10 cellular contexts compared by ENCODE assay signal in the genomic region with DNA sequence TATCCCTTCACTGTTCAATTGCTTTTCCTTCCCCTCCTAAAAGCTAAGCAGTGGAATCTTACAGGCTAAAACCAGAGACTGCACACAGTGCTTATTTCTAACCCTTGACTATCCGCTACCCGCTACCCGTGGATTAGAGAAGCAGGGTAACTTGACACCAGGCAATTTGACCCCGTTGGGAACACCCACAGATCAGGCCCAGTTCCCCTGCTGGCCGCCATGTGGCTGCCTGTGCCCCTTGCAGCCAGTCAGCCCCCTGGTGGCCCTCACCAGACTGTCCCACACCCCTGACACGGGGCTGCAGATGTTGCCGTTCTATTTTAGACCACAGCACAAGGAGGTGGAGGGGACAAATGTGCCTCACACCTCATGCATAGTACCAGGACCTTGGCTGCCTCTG.
DNase-seq lines count a peak whose midpoint lies in the region; TF ChIP-seq lines count a peak whose summit lies in the region.
"Had no signal": no experiment of that assay in that cellular context is flagged by ENCODE, and none has a peak within 500 bp of the region (broad histone marks: within the 10 kb centered on the region; RNA-seq: fewer than 3 reads in every experiment).

No MANE protein-coding gene starts in this region.

- POLR2A ChIA-PET in AG04450 (lab: Yijun Ruan, JAX) = no interaction called here

- CTCF ChIA-PET in AG04450 (lab: Charles Lee) = no interaction called here

- no peaks in the 10 kb centered on the region for H3K27me3 ChIP-seq in AG04450 (ENCODE audit: control insufficient read depth, insufficient read depth, low read length)

- DNase-seq in AG04450 (ENCODE audit: low read depth, low spot score) = no peak
- DNase-seq in NCI-H69 (lab: John Stamatoyannopoulos, UW) = peak; percentile 81
- DNase-seq in fibroblast of villous mesenchyme (ENCODE audit: low read depth) = no peak
- DNase-seq in NCI-H2196 treated with DMSO at 0.1 percent for 48 hours (lab: John Stamatoyannopoulos, UW; ENCODE audit: unreplicated experiment) = no peak
- no peak for DNase-seq in retina
- no peak for DNase-seq in central memory CD4-positive, alpha-beta T cell
- DNase-seq in AG08396 (ENCODE audit: low spot score) = no peak
- DNase-seq: EL; stimulated activated CD4-positive, alpha-beta T cell treated with anti-CD3 and anti-CD28 coated beads, Interleukin-4, amount 100 ng/mL, for 1 hour had no signal

- 0 out of 2 replicates have a peak, but pooled peaks have one; percentile 2 for TF ChIP-seq CTCF in AG04450 (IDR thresholded peaks at IDR 0.05; ENCODE audit: low read depth, low read length)
- TF ChIP-seq CTCF in GM12874 (IDR thresholded peaks at IDR 0.05; ENCODE audit: insufficient read depth, low read depth, low read length) = peak; percentile 47
- TF ChIP-seq CTCF in fibroblast of villous mesenchyme (IDR thresholded peaks at IDR 0.05; ENCODE audit: insufficient read depth, low read depth, low read length) = peak; percentile 15

- H3K27ac ChIP-seq in AG04450 (ENCODE audit: low read depth, low read length) = no peak overlapping the region

- no peak overlapping the region for H3K4me3 ChIP-seq in AG04450 (ENCODE audit: low read depth, low read length)
- no peak overlapping the region for H3K4me3 ChIP-seq in fibroblast of villous mesenchyme (ENCODE audit: low read depth, low read length)

- peaks cover 3% of the 10 kb centered on the region; the same call in 1 of the 2 replicates for H3K9me3 ChIP-seq in AG04450 (ENCODE audit: control insufficient read depth, insufficient read depth, low read length)
